ENCODE assay signal across 1 cellular context in genomic region chr16:22186517-22186916, GRCh38.
TF ChIP-seq lines count a peak whose summit lies in the region.

No MANE protein-coding gene starts in this region.

TF ChIP-seq in GM23338, 12 proteins besides CTCF, POLR2A, EP300 and RAD21:
- TF ChIP-seq CREB1 (CRISPR knock-in tag; IDR thresholded peaks at IDR 0.05; ENCODE audit: low read depth) (peak; percentile 22; the same call in 1 of the 2 replicates), EZH2 (IDR thresholded peaks at IDR 0.05; ENCODE audit: low read depth, unreplicated experiment) (no peak)
